Comparison of ENCODE assay signal across 1 cellular context in the genomic region with DNA sequence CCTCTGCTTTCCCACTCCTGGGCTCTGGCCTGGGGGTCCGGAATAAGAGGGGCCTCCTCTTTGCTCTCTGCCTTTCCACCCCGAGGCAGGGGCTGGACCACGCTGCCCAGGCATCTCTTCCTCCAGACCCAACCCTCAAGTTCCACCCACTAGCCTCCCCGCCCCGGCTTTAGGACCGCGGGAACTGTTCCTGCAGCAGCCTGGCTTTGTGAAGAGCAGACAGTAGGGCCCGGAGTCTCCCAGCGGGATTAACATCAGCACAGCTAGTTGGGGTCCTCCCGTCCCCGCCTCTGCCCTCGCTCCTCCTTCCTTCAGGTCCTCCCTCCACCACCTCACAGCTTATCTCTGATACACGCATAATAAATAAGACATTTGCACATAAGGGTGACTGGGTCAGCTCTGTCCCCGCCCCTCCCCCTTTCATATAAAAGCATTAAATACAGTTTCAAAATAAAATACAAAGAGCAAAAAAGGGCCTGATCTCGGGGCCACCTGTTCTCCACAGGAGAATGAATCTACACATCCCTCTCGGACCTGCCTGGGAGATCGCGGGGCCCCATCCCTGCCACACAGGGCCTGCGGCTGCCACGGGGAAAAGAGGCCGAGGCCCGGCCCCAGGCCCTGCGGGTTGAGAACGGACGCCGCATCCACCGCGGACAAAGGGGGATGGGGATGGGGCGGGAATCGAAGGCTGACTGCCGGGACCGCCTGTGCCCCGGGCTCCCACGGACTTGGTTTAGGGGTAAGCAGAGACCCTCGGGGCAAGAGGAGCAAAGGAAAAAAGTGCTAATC.
TF ChIP-seq lines count a peak whose summit lies in the region.

No MANE protein-coding gene starts in this region.

TF ChIP-seq in H1, 55 proteins besides CTCF, POLR2A, EP300 and RAD21:
- no peak for TF ChIP-seq HDAC6 (IDR thresholded peaks at IDR 0.05; ENCODE audit: low read depth, low read length)
- no peak for TF ChIP-seq EZH2 (IDR thresholded peaks at IDR 0.05; ENCODE audit: low read depth, low read length, severe bottlenecking)
- no peak for TF ChIP-seq SP2 (IDR thresholded peaks at IDR 0.05; ENCODE audit: low read length)
- 0 out of 2 replicates have a peak, but pooled peaks have one; percentile 42 for TF ChIP-seq SP1 (IDR thresholded peaks at IDR 0.05; ENCODE audit: low read depth, low read length)
- TF ChIP-seq KDM1A (IDR thresholded peaks at IDR 0.05; ENCODE audit: borderline replicate concordance, low read length), result no peak
- TF ChIP-seq POLR2AphosphoS5 (IDR thresholded peaks at IDR 0.05; ENCODE audit: low read depth, low read length), result peak; percentile 70; the same call in 1 of the 2 replicates
- peak in 1 of 2 experiments; percentile 79; a peak in 2 of 4 replicates for TF ChIP-seq SIN3A (conservative IDR thresholded peaks at IDR 0.05 in 1 of 2, IDR thresholded peaks at IDR 0.05 in 1 of 2; ENCODE audit: low read depth in 1 of 2, low read length in 2 of 2)
- no peak for TF ChIP-seq RNF2 (IDR thresholded peaks at IDR 0.05; ENCODE audit: borderline replicate concordance, low read depth, low read length, missing control alignments, poor library complexity, severe bottlenecking)
- no peak for TF ChIP-seq CEBPB (IDR thresholded peaks at IDR 0.05; ENCODE audit: low read depth, low read length)
- peak; percentile 21 for TF ChIP-seq CTBP2 (IDR thresholded peaks at IDR 0.05; ENCODE audit: borderline replicate concordance, insufficient read depth, insufficient read length, low read length)
- no peak for TF ChIP-seq SIRT6 (IDR thresholded peaks at IDR 0.05; ENCODE audit: low read length)
- no peak for TF ChIP-seq GABPA (IDR thresholded peaks at IDR 0.05; ENCODE audit: borderline replicate concordance, insufficient read depth, low read length)
- TF ChIP-seq, protein P1, sequence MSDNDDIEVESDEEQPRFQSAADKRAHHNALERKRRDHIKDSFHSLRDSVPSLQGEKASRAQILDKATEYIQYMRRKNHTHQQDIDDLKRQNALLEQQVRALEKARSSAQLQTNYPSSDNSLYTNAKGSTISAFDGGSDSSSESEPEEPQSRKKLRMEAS (IDR thresholded peaks at IDR 0.05), result peak; percentile 56
- no peak for TF ChIP-seq SP4 (IDR thresholded peaks at IDR 0.05; ENCODE audit: low read length)
- peak; percentile 51 for TF ChIP-seq TAF7 (optimal IDR thresholded peaks at IDR 0.05; ENCODE audit: borderline replicate concordance, low read depth, low read length)
- peak; percentile 19 for TF ChIP-seq KDM4A (IDR thresholded peaks at IDR 0.05; ENCODE audit: low read depth, low read length, severe bottlenecking)
- TF ChIP-seq SAP30 (IDR thresholded peaks at IDR 0.05; ENCODE audit: insufficient read depth, insufficient replicate concordance, low read length), result peak; percentile 23
- TF ChIP-seq JUN (IDR thresholded peaks at IDR 0.05; ENCODE audit: low read depth, low read length), result no peak
- peak; percentile 18 for TF ChIP-seq CHD7 (IDR thresholded peaks at IDR 0.05; ENCODE audit: insufficient replicate concordance, low read length)
- TF ChIP-seq KDM5A (IDR thresholded peaks at IDR 0.05; ENCODE audit: low read length), result no peak
- TF ChIP-seq HDAC2 (IDR thresholded peaks at IDR 0.05; ENCODE audit: borderline replicate concordance in 1 of 2, low read depth in 2 of 2, low read length in 2 of 2), result no peak; a peak in 1 of 4 replicates
- 0 out of 2 replicates have a peak, but pooled peaks have one; percentile 41 for TF ChIP-seq RBBP5 (IDR thresholded peaks at IDR 0.05; ENCODE audit: borderline replicate concordance, low read depth, low read length)
- TF ChIP-seq TCF12 (IDR thresholded peaks at IDR 0.05; ENCODE audit: low read depth, low read length), result no peak
- TF ChIP-seq TAF1 (IDR thresholded peaks at IDR 0.05; ENCODE audit: low read depth, low read length), result peak; percentile 64
- TF ChIP-seq SUZ12 (IDR thresholded peaks at IDR 0.05; ENCODE audit: low read length), result no peak
- TF ChIP-seq POU5F1 (IDR thresholded peaks at IDR 0.05; ENCODE audit: low read depth, low read length), result no peak
- TF ChIP-seq EGR1 (IDR thresholded peaks at IDR 0.05; ENCODE audit: borderline replicate concordance, low read depth, low read length), result peak; percentile 47; the same call in 1 of the 2 replicates
- TF ChIP-seq MAFK (IDR thresholded peaks at IDR 0.05; ENCODE audit: low read depth, low read length), result no peak
- peak; percentile 93 for TF ChIP-seq FOSL1 (IDR thresholded peaks at IDR 0.05; ENCODE audit: insufficient read depth, low read depth, low read length)
- TF ChIP-seq CHD2 (IDR thresholded peaks at IDR 0.05; ENCODE audit: low read length), result no peak
- peak; percentile 11; the same call in 1 of the 2 replicates for TF ChIP-seq CREB1 (IDR thresholded peaks at IDR 0.05)
